14 cellular contexts compared by ENCODE assay signal in the genomic region with DNA sequence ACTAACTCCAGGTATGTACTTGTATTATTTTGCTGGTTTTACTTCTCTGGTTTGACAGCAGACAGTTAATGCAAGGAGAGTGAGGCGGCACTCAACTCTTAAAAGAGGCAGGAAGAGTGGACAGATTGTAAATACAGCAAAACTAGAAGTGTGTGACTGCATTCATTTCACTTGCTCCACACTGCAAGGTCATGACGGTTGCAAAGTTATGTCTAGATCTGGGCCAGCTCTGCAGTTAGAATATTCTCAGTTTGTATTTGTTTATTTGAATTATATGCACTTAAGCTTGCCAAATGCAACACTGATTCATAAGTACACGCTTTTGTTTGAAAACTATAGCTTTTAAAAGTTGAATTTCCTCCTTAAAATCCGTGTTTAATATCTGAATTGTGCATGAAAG.
DNase-seq lines count a peak whose midpoint lies in the region; FAIRE-seq and TF ChIP-seq lines count a peak whose summit lies in the region.
"Had no signal": no experiment of that assay in that cellular context is flagged by ENCODE, and none has a peak within 500 bp of the region (broad histone marks: within the 10 kb centered on the region; RNA-seq: fewer than 3 reads in every experiment).

No MANE protein-coding gene starts in this region.

- H3K9me3 ChIP-seq in AG04450 (ENCODE audit: control insufficient read depth, insufficient read depth, low read length) (no peaks in the 10 kb centered on the region), adipocyte (ENCODE audit: control insufficient read depth, low read length) (no peaks in the 10 kb centered on the region), Peyer's patch (no peaks in the 10 kb centered on the region)
- no peaks in the 10 kb centered on the region for H3K9me3 ChIP-seq in effector memory CD4-positive, alpha-beta T cell (ENCODE audit: control insufficient read depth, low read length)
- H3K9me3 ChIP-seq: left ventricle myocardium inferior had no signal

- POLR2A ChIA-PET in AG04450 (lab: Yijun Ruan, JAX), result interaction anchor here (1.3 kb wide), 1 partner anchor 149 kb away, joined by 5 read pairs; the partner anchor contains the start of gene STIM2

- CTCF ChIA-PET in AG04450 (lab: Charles Lee), result interaction anchor here (0.6 to 2.0 kb wide), 18 partner anchors 9 to 1021 kb away, joined by 3 to 16 read pairs (median 4); no protein-coding TSS in a partner anchor

- peak overlapping the region; percentile 64 for H3K9ac ChIP-seq in adipocyte (ENCODE audit: low read length)

- no peak for TF ChIP-seq CTCF in AG04450 (IDR thresholded peaks at IDR 0.05; ENCODE audit: low read depth, low read length)
- TF ChIP-seq CTCF in Peyer's patch (IDR thresholded peaks at IDR 0.05), result no peak

- H3K4me3 ChIP-seq in AG04450 (ENCODE audit: low read depth, low read length) (no peak overlapping the region), adipocyte (ENCODE audit: low read length) (peak overlapping the region; percentile 35), Peyer's patch (no peak overlapping the region)
- no peak overlapping the region for H3K4me3 ChIP-seq in effector memory CD4-positive, alpha-beta T cell (ENCODE audit: insufficient read depth, low read depth, low read length, poor library complexity, severe bottlenecking)
- H3K4me3 ChIP-seq: left ventricle myocardium inferior had no signal

- H3K36me3 ChIP-seq in adipocyte (ENCODE audit: control insufficient read depth, insufficient read depth, low read length, severe bottlenecking), result no peaks in the 10 kb centered on the region
- peaks cover 0 to 1% (median 0%) of the 10 kb centered on the region in 3 donors for H3K36me3 ChIP-seq in Peyer's patch
- peaks cover 5% of the 10 kb centered on the region for H3K36me3 ChIP-seq in effector memory CD4-positive, alpha-beta T cell (ENCODE audit: control insufficient read depth, insufficient read depth, low read length)

- DNase-seq in AG04450 (ENCODE audit: low read depth, low spot score) (peak; percentile 50), GM12892 (ENCODE audit: insufficient read length) (no peak), adipocyte (ENCODE audit: low read depth) (peak; percentile 70), iris pigment epithelial cell (ENCODE audit: low read depth) (peak; percentile 89), Peyer's patch (no peak), RPMI8226 (no peak), NCI-H2227 treated with DMSO at 0.1 percent for 48 hours (lab: John Stamatoyannopoulos, UW) (no peak)
- no peak for DNase-seq in effector memory CD4-positive, alpha-beta T cell
- DNase-seq: activated CD8-positive, alpha-beta memory T cell treated with anti-CD3 and anti-CD28 coated beads for 24 hours; left ventricle myocardium inferior; NCI-H187; NCI-H510A; stimulated activated CD4-positive, alpha-beta T cell treated with anti-CD3 and anti-CD28 coated beads, Interleukin-15, amount 100 ng/mL, for 24 hours; WERI-Rb-1 had no signal

- H3K27ac ChIP-seq in AG04450 (ENCODE audit: low read depth, low read length) (no peak overlapping the region), Peyer's patch (no peak overlapping the region)
- H3K27ac ChIP-seq in effector memory CD4-positive, alpha-beta T cell (ENCODE audit: insufficient read depth, low read length, poor library complexity, severe bottlenecking), result no peak overlapping the region
- H3K27ac ChIP-seq: left ventricle myocardium inferior, WERI-Rb-1 had no signal

- TF ChIP-seq POLR2A in GM12892 (IDR thresholded peaks at IDR 0.05; ENCODE audit: low read depth, low read length) (no peak), Peyer's patch (IDR thresholded peaks at IDR 0.05) (no peak)

- no peaks in the 10 kb centered on the region for H3K27me3 ChIP-seq in AG04450 (ENCODE audit: control insufficient read depth, insufficient read depth, low read length)
- no peaks in the 10 kb centered on the region for H3K27me3 ChIP-seq in adipocyte (replicated peaks; ENCODE audit: control insufficient read depth, insufficient read depth, low read length)
- no peaks in the 10 kb centered on the region for H3K27me3 ChIP-seq in Peyer's patch
- no peaks in the 10 kb centered on the region for H3K27me3 ChIP-seq in effector memory CD4-positive, alpha-beta T cell (replicated peaks; ENCODE audit: control insufficient read depth, insufficient read depth, low read length, poor library complexity, severe bottlenecking)

- peak; percentile 46 for FAIRE-seq in GM12892 (lab: Jason Lieb, UNC)

- H3K4me1 ChIP-seq in adipocyte (ENCODE audit: control insufficient read depth, insufficient read depth, low read length), result peaks cover 52% of the 10 kb centered on the region
- H3K4me1 ChIP-seq in Peyer's patch, result peaks cover 0 to 4% (median 0%) of the 10 kb centered on the region in 4 donors
- H3K4me1 ChIP-seq in effector memory CD4-positive, alpha-beta T cell (ENCODE audit: control insufficient read depth, insufficient read depth, low read length, poor library complexity, severe bottlenecking), result no peaks in the 10 kb centered on the region

Comparison
In these comparisons a context has a peak if more than half of its experiments do, and no peak if none do; other contexts are left out.
1. DNase-seq: peak in AG04450 (single experiment), adipocyte (single experiment) and iris pigment epithelial cell (single experiment); none in GM12892 (single experiment), Peyer's patch (0 of 3), RPMI8226 (single experiment), NCI-H2227 treated with DMSO at 0.1 percent for 48 hours (single experiment) and effector memory CD4-positive, alpha-beta T cell (0 of 3).